Comparison of ENCODE assay signal across 1 cellular context in genomic region chr15:45198337-45199135, GRCh38.
TF ChIP-seq lines count a peak whose summit lies in the region.

No MANE protein-coding gene starts in this region.

TF ChIP-seq in K562, 482 proteins besides CTCF, POLR2A, EP300 and RAD21 (continued from another document and continues in another):
- TF ChIP-seq ZNF140 (CRISPR knock-in tag; IDR thresholded peaks at IDR 0.05) = no peak
- peak; percentile 97 for TF ChIP-seq HMGXB4 (CRISPR knock-in tag; IDR thresholded peaks at IDR 0.05)
- TF ChIP-seq SMC3 (conservative IDR thresholded peaks at IDR 0.05; ENCODE audit: insufficient read depth, low read depth, low read length) = no peak
- TF ChIP-seq NR2C1 (IDR thresholded peaks at IDR 0.05) = 0 out of 2 replicates have a peak, but pooled peaks have one; percentile 19
- TF ChIP-seq NR2C1 (tag; IDR thresholded peaks at IDR 0.05) = 0 out of 2 replicates have a peak, but pooled peaks have one; percentile 42
- peak; percentile 71; the same call in 1 of the 2 replicates for TF ChIP-seq GTF2F1 (IDR thresholded peaks at IDR 0.05; ENCODE audit: low read depth, low read length)
- no peak for TF ChIP-seq THRB (CRISPR knock-in tag; conservative IDR thresholded peaks at IDR 0.05)
- TF ChIP-seq ERF (CRISPR knock-in tag; IDR thresholded peaks at IDR 0.05) = no peak
- TF ChIP-seq POLR2B (IDR thresholded peaks at IDR 0.05; ENCODE audit: low read depth, partially characterized antibody) = peak; percentile 75
- TF ChIP-seq ZNF184 (CRISPR knock-in tag; IDR thresholded peaks at IDR 0.05) = no peak
- peak; percentile 39; the same call in 1 of the 2 replicates for TF ChIP-seq FOSL1 (tag; conservative IDR thresholded peaks at IDR 0.05)
- TF ChIP-seq BHLHE40 (IDR thresholded peaks at IDR 0.05; ENCODE audit: low read length) = no peak
- peak; percentile 42; the same call in 1 of the 2 replicates for TF ChIP-seq ZBTB12 (CRISPR knock-in tag; IDR thresholded peaks at IDR 0.05)
- peak; percentile 76 for TF ChIP-seq HLTF (IDR thresholded peaks at IDR 0.05)
- peak in 1 of 2 experiments; percentile 26; a peak in 1 of 4 replicates for TF ChIP-seq UBTF (IDR thresholded peaks at IDR 0.05; ENCODE audit: borderline replicate concordance in 1 of 2, low read depth in 2 of 2, low read length in 2 of 2)
- no peak for TF ChIP-seq MAFK (IDR thresholded peaks at IDR 0.05; ENCODE audit: low read length)
- TF ChIP-seq ZNF384 (IDR thresholded peaks at IDR 0.05; ENCODE audit: low read depth, low read length) = peak; percentile 38; the same call in 1 of the 2 replicates
- TF ChIP-seq WHSC1 (IDR thresholded peaks at IDR 0.05; ENCODE audit: low read length) = no peak
- no peak for TF ChIP-seq ZNF584 (CRISPR knock-in tag; IDR thresholded peaks at IDR 0.05; ENCODE audit: low read depth)
- TF ChIP-seq PRDM10 (IDR thresholded peaks at IDR 0.05; ENCODE audit: partially characterized antibody) = peak; percentile 43
- no peak for TF ChIP-seq SMAD3 (CRISPR knock-in tag; conservative IDR thresholded peaks at IDR 0.05)
- no peak for TF ChIP-seq FOXA3 (CRISPR knock-in tag; conservative IDR thresholded peaks at IDR 0.05 in 1 of 2, IDR thresholded peaks at IDR 0.05 in 1 of 2)
- TF ChIP-seq TOE1 (IDR thresholded peaks at IDR 0.05; ENCODE audit: borderline replicate concordance) = peak; percentile 55
- TF ChIP-seq TOE1 (CRISPR knock-in tag; IDR thresholded peaks at IDR 0.05; ENCODE audit: borderline replicate concordance, low read depth) = 0 out of 2 replicates have a peak, but pooled peaks have one; percentile 26
- no peak for TF ChIP-seq GATA2 (CRISPR knock-in tag; IDR thresholded peaks at IDR 0.05)
- TF ChIP-seq ARID3B (CRISPR knock-in tag; IDR thresholded peaks at IDR 0.05; ENCODE audit: borderline replicate concordance) = no peak
- no peak for TF ChIP-seq TCF7L2 (IDR thresholded peaks at IDR 0.05; ENCODE audit: low read depth, low read length)
- peak; percentile 42; the same call in 1 of the 2 replicates for TF ChIP-seq SMARCC2 (IDR thresholded peaks at IDR 0.05; ENCODE audit: low read depth)
- TF ChIP-seq TRIM28 (IDR thresholded peaks at IDR 0.05) = no peak
- no peak for TF ChIP-seq U2AF2 (optimal IDR thresholded peaks at IDR 0.05; ENCODE audit: low read depth, low read length)
- no peak for TF ChIP-seq ASH1L (IDR thresholded peaks at IDR 0.05; ENCODE audit: borderline replicate concordance, low read depth, partially characterized antibody)
- TF ChIP-seq ARNT (IDR thresholded peaks at IDR 0.05) = 0 out of 4 replicates have a peak, but pooled peaks have one; percentile 39 to 53
- TF ChIP-seq ARID4B (CRISPR knock-in tag; IDR thresholded peaks at IDR 0.05) = no peak
- no peak for TF ChIP-seq ZC3H4 (CRISPR knock-in tag; IDR thresholded peaks at IDR 0.05; ENCODE audit: borderline replicate concordance)
- TF ChIP-seq ELF1 (tag; IDR thresholded peaks at IDR 0.05) = no peak; the same call in none of the 2 replicates
- peak; percentile 74; the same call in 1 of the 2 replicates for TF ChIP-seq ETS1 (conservative IDR thresholded peaks at IDR 0.05; ENCODE audit: control insufficient read depth, low read depth, low read length)
- TF ChIP-seq KDM5B (IDR thresholded peaks at IDR 0.05; ENCODE audit: insufficient replicate concordance, low read depth, low read length) = peak; percentile 74
- no peak for TF ChIP-seq OTX1 (CRISPR knock-in tag; IDR thresholded peaks at IDR 0.05)
- no peak for TF ChIP-seq ZNF354B (CRISPR knock-in tag; IDR thresholded peaks at IDR 0.05)
- peak; percentile 58; the same call in 1 of the 2 replicates for TF ChIP-seq L3MBTL2 (IDR thresholded peaks at IDR 0.05)
- no peak for TF ChIP-seq ZKSCAN8 (CRISPR knock-in tag; IDR thresholded peaks at IDR 0.05)
- TF ChIP-seq GATAD2A (IDR thresholded peaks at IDR 0.05) = peak; percentile 37; the same call in 1 of the 2 replicates
- TF ChIP-seq SAFB2 (IDR thresholded peaks at IDR 0.05; ENCODE audit: borderline replicate concordance, low read depth, low read length, severe bottlenecking) = no peak
- TF ChIP-seq ELK1 (CRISPR knock-in tag; IDR thresholded peaks at IDR 0.05) = no peak
- no peak for TF ChIP-seq PRPF4 (IDR thresholded peaks at IDR 0.05; ENCODE audit: insufficient read depth, low read depth, low read length, poor library complexity, severe bottlenecking)
- TF ChIP-seq ZNF133 (CRISPR knock-in tag; IDR thresholded peaks at IDR 0.05) = no peak
- TF ChIP-seq SIN3B (IDR thresholded peaks at IDR 0.05; ENCODE audit: low read depth) = no peak
- no peak for TF ChIP-seq NR1H2 (CRISPR knock-in tag; IDR thresholded peaks at IDR 0.05)
